8 cellular contexts compared by ENCODE assay signal in genomic region chr13:99659234-99659633, GRCh38. TPM values are rescaled to one million over a fixed set of nuclear protein-coding genes. Genes with fewer than 3 reads are reported as not detected.
DNase-seq lines count a peak whose midpoint lies in the region; ATAC-seq, FAIRE-seq and TF ChIP-seq lines count a peak whose summit lies in the region.

No MANE protein-coding gene starts in this region.

- no peak overlapping the region for H3K4me3 ChIP-seq in A549
- H3K4me3 ChIP-seq in hepatocyte: no peak overlapping the region

- H3K27ac ChIP-seq in A549: peak overlapping the region; percentile 93 to 98
- H3K27ac ChIP-seq in hepatocyte: no peak overlapping the region

- peaks cover 13% of the 10 kb centered on the region for H3K27me3 ChIP-seq in hepatocyte

- DNase-seq in A549 (ENCODE audit: low read depth in 1 of 2, low spot score in 1 of 2) (no peak), NCI-H69 (lab: John Stamatoyannopoulos, UW) (peak; percentile 79), hepatocyte (ENCODE audit: low spot score) (no peak), GDM1 (lab: John Stamatoyannopoulos, UW) (no peak), mesenteric fat pad (ENCODE audit: low spot score) (no peak), NCI-H2196 (lab: John Stamatoyannopoulos, UW; ENCODE audit: unreplicated experiment) (no peak)

- H3K9me3 ChIP-seq in A549 (no peaks in the 10 kb centered on the region), ES-I3 (ENCODE audit: control insufficient read depth, insufficient read depth, low read length) (no peaks in the 10 kb centered on the region), hepatocyte (ENCODE audit: low read depth) (no peaks in the 10 kb centered on the region)

- H2AFZ ChIP-seq in hepatocyte: no peak overlapping the region

- 81% methylated on average over 3 of the region's 3 CpGs for WGBS in A549 (ENCODE audit: missing lambda C conversion rate)
- 82% methylated on average over 3 of the region's 3 CpGs for WGBS in hepatocyte (ENCODE audit: low lambda C conversion rate, missing lambda C conversion rate)

- H3K79me2 ChIP-seq in hepatocyte: no peaks in the 10 kb centered on the region

- no peak for TF ChIP-seq EP300 in A549 (IDR thresholded peaks at IDR 0.05)

- H3K4me2 ChIP-seq in A549 (peak overlapping the region; percentile 93), hepatocyte (peak overlapping the region; percentile 87)

- TF ChIP-seq CTCF in A549 (IDR thresholded peaks at IDR 0.05): no peak
- no peak for TF ChIP-seq CTCF in hepatocyte (IDR thresholded peaks at IDR 0.05; ENCODE audit: poor library complexity)

- H3K4me1 ChIP-seq in A549 (peaks cover 33% of the 10 kb centered on the region), ES-I3 (ENCODE audit: insufficient read depth, low read length) (peaks cover 62% of the 10 kb centered on the region), hepatocyte (ENCODE audit: insufficient read depth) (peaks cover 14% of the 10 kb centered on the region)

- no peaks in the 10 kb centered on the region for H3K9me2 ChIP-seq in hepatocyte (replicated peaks; ENCODE audit: insufficient read depth)

- POLR2A ChIA-PET in A549 (lab: Yijun Ruan, JAX): no interaction called here

- ATAC-seq in A549 (no peak), GM21447 (IDR thresholded peaks at IDR 0.05; ENCODE audit: unreplicated experiment) (no peak)

- CTCF ChIA-PET in A549 (lab: Yijun Ruan, JAX): interaction anchor here (1.4 to 2.2 kb wide), 3 partner anchors 248 to 855 kb away, joined by 3 to 9 read pairs (median 4); no protein-coding TSS in a partner anchor

- no peak for FAIRE-seq in A549 (lab: Jason Lieb, UNC)

- no peak for TF ChIP-seq RAD21 in A549 (conservative IDR thresholded peaks at IDR 0.05 in 1 of 2, IDR thresholded peaks at IDR 0.05 in 1 of 2)

- H4K20me1 ChIP-seq in hepatocyte (ENCODE audit: insufficient read depth, poor library complexity, severe bottlenecking): no peaks in the 10 kb centered on the region

- H3K36me3 ChIP-seq in ES-I3 (ENCODE audit: insufficient read depth, low read length) (no peaks in the 10 kb centered on the region), hepatocyte (replicated peaks; ENCODE audit: insufficient read depth, low read depth) (no peaks in the 10 kb centered on the region)

- TF ChIP-seq POLR2A in A549 (IDR thresholded peaks at IDR 0.05; ENCODE audit: low read length): no peak

- 0 out of 2 replicates have a peak overlapping the region, but pooled peaks have one; percentile 23 for H3K9ac ChIP-seq in ES-I3 (ENCODE audit: low read depth, low read length)

TF ChIP-seq in A549, 52 proteins besides CTCF, POLR2A, EP300 and RAD21:
- TF ChIP-seq ZSCAN20 (CRISPR knock-in tag; IDR thresholded peaks at IDR 0.05) (no peak), USF2 (IDR thresholded peaks at IDR 0.05) (no peak), KDM5A (IDR thresholded peaks at IDR 0.05) (no peak), GATA3 (IDR thresholded peaks at IDR 0.05; ENCODE audit: borderline replicate concordance) (no peak), HOXB5 (CRISPR knock-in tag; IDR thresholded peaks at IDR 0.05) (no peak), CBX2 (IDR thresholded peaks at IDR 0.05; ENCODE audit: borderline replicate concordance, low read depth) (no peak), CHD2 (IDR thresholded peaks at IDR 0.05; ENCODE audit: low read length, partially characterized antibody) (no peak), HDAC2 (IDR thresholded peaks at IDR 0.05) (no peak), FOXS1 (CRISPR knock-in tag; IDR thresholded peaks at IDR 0.05) (no peak), NR3C1 (IDR thresholded peaks at IDR 0.05) (no peak), NFE2L2 (conservative IDR thresholded peaks at IDR 0.05; ENCODE audit: low read length) (no peak), ZFP36 (IDR thresholded peaks at IDR 0.05; ENCODE audit: borderline replicate concordance, partially characterized antibody) (no peak), ESRRA (IDR thresholded peaks at IDR 0.05; ENCODE audit: borderline replicate concordance, low read length) (no peak), PHF8 (IDR thresholded peaks at IDR 0.05; ENCODE audit: borderline replicate concordance, low read depth) (no peak), HOXA7 (CRISPR knock-in tag; IDR thresholded peaks at IDR 0.05) (no peak), TFCP2L1 (CRISPR knock-in tag; IDR thresholded peaks at IDR 0.05) (no peak), RARB (CRISPR knock-in tag; IDR thresholded peaks at IDR 0.05) (no peak), MAZ (IDR thresholded peaks at IDR 0.05; ENCODE audit: borderline replicate concordance, low read depth, low read length) (no peak), HES2 (IDR thresholded peaks at IDR 0.05) (no peak), ZNF302 (CRISPR knock-in tag; IDR thresholded peaks at IDR 0.05) (no peak)
TF ChIP-seq in A549: peak in this region for 0.

RNA-seq across cellular contexts. Expression of gene CLYBL, which starts 52.7 kb away (rescaled TPM):
- polyA plus RNA-seq in A549 (2011; rRNA removed) (6.9 and 8.1 TPM in 2 replicates), A549 (2017; fragmentation: RNase III; extraction: RNeasy Plus Mini Kit Qiagen cat#74134 plus additional on column Dnase treatment) (2.0 to 2.5 TPM (median 2.2 TPM) in 3 replicates), hepatocyte (11.4 and 12.1 TPM in 2 replicates)
- polyA plus RNA-seq in A549 (2012; cell fraction: cytosol; rRNA removed): 0.89 and 1.6 TPM in 2 replicates
- polyA plus RNA-seq in A549 (2012; cell fraction: nucleus; rRNA removed): 0.54 and 1.2 TPM in 2 replicates
- polyA minus RNA-seq in A549 (2011; rRNA and poly(A)+ RNA removed): 1.4 and 2.3 TPM in 2 replicates
- total RNA-seq in hepatocyte (10.0 TPM in 2 replicates), mesenteric fat pad (7.1 TPM)
